ENCODE assay signal across 5 cellular contexts in genomic region chr1:148921047-148921446, GRCh38.
DNase-seq lines count a peak whose midpoint lies in the region; ATAC-seq, FAIRE-seq and TF ChIP-seq lines count a peak whose summit lies in the region.
"Not testable (repeated sequence)": the region's sequence is repeated elsewhere in the genome, so short reads cannot be mapped to it uniquely, and the experiment has no call there.

No MANE protein-coding gene starts in this region.

- not testable (repeated sequence) for TF ChIP-seq EP300 in GM12878 (IDR thresholded peaks at IDR 0.05; ENCODE audit: borderline replicate concordance in 1 of 2, control insufficient read depth in 1 of 2, low read depth in 2 of 2, low read length in 2 of 2)

- not testable (repeated sequence) for H3K27ac Mint-ChIP-seq in activated CD8-positive, alpha-beta T cell treated with anti-CD3 and anti-CD28 coated beads for 36 hours

- not testable (repeated sequence) for H3K27ac ChIP-seq in GM12878 (ENCODE audit: control insufficient read depth, insufficient read depth); right lobe of liver

- RAD21 ChIA-PET in GM12878 (lab: Charles Lee; ENCODE audit: unreplicated experiment), result not testable (repeated sequence)

- not testable (repeated sequence) for H4K20me1 ChIP-seq in GM12878 (ENCODE audit: control insufficient read depth, insufficient read depth)

- H3K4me3 Mint-ChIP-seq in activated CD8-positive, alpha-beta T cell treated with anti-CD3 and anti-CD28 coated beads for 36 hours, result not testable (repeated sequence)

- POLR2A ChIA-PET in activated CD8-positive, alpha-beta T cell treated with anti-CD3 and anti-CD28 coated beads for 36 hours (lab: Charles Lee); GM12878 (lab: Charles Lee): not testable (repeated sequence)

- not testable (repeated sequence) for H3K9ac ChIP-seq in GM12878 (ENCODE audit: control insufficient read depth, insufficient read depth, low read length)

- not testable (repeated sequence) for DNase-seq in activated CD8-positive, alpha-beta T cell treated with anti-CD3 and anti-CD28 coated beads for 36 hours; GM12878 (ENCODE audit: low read depth, low spot score); left lobe of liver (ENCODE audit: low spot score); right lobe of liver; mucosa of descending colon

- H3K27me3 Mint-ChIP-seq in activated CD8-positive, alpha-beta T cell treated with anti-CD3 and anti-CD28 coated beads for 36 hours, result not testable (repeated sequence)

- not testable (repeated sequence) for H2AFZ ChIP-seq in GM12878 (ENCODE audit: control insufficient read depth, low read depth, low read length)

- H3K4me2 ChIP-seq in GM12878 (ENCODE audit: control insufficient read depth, insufficient read depth), result not testable (repeated sequence)

- WGBS in GM12878 (ENCODE audit: insufficient coverage, insufficient replicate concordance, low lambda C conversion rate, missing lambda C conversion rate), result no CpG with 5 or more reads among the region's 1 CpG
- WGBS in right lobe of liver (ENCODE audit: insufficient coverage, low coverage, low lambda C conversion rate, missing lambda C conversion rate), result no CpG with 5 or more reads among the region's 1 CpG

- BruUV-seq in GM12878 (replicated peaks; lab: Mats Ljungman, UMichigan), result TSS peak; percentile 20

- H3K9me3 ChIP-seq in GM12878 (replicated peaks; ENCODE audit: control insufficient read depth, insufficient read depth, low read length); right lobe of liver; mucosa of descending colon: not testable (repeated sequence)

- TF ChIP-seq RAD21 in GM12878 (IDR thresholded peaks at IDR 0.05; ENCODE audit: insufficient read depth, low read depth, low read length), result not testable (repeated sequence)

- not testable (repeated sequence) for H3K4me3 ChIP-seq in GM12878, right lobe of liver, mucosa of descending colon

- CTCF ChIA-PET in activated CD8-positive, alpha-beta T cell treated with anti-CD3 and anti-CD28 coated beads for 36 hours (lab: Charles Lee); GM12878 (lab: Yijun Ruan, JAX): not testable (repeated sequence)

- H3K27me3 ChIP-seq in GM12878 (replicated peaks in 1 of 2; ENCODE audit: control insufficient read depth in 2 of 2, insufficient read depth in 2 of 2, low read length in 1 of 2); right lobe of liver: not testable (repeated sequence)

- FAIRE-seq in GM12878 (lab: Jason Lieb, UNC), result not testable (repeated sequence)

- ATAC-seq in activated CD8-positive, alpha-beta T cell treated with anti-CD3 and anti-CD28 coated beads for 36 hours, result peak; percentile 49
- ATAC-seq in GM12878, result not testable (repeated sequence)
- peak; percentile 92 for ATAC-seq in left lobe of liver
- ATAC-seq in right lobe of liver, result peak; percentile 89 to 95 (median 94)
- ATAC-seq in mucosa of descending colon, result peak; percentile 38

- not testable (repeated sequence) for H3K36me3 ChIP-seq in GM12878 (ENCODE audit: control insufficient read depth in 2 of 2, insufficient read depth in 2 of 2, low read length in 1 of 2); right lobe of liver; mucosa of descending colon (ENCODE audit: low read depth)

- not testable (repeated sequence) for H3K9me3 Mint-ChIP-seq in activated CD8-positive, alpha-beta T cell treated with anti-CD3 and anti-CD28 coated beads for 36 hours

- SMC1A ChIA-PET in GM12878 (lab: Charles Lee; ENCODE audit: uncharacterized antibody, unreplicated experiment), result not testable (repeated sequence)

- intact Hi-C loops in activated CD8-positive, alpha-beta T cell treated with anti-CD3 and anti-CD28 coated beads for 36 hours (cut with micrococcal nuclease); GM12878 (cut with micrococcal nuclease; ENCODE audit: unreplicated experiment); right lobe of liver (cut with DNase I); mucosa of descending colon (cut with DNase I, micrococcal nuclease): not testable (repeated sequence)

- H3K36me3 Mint-ChIP-seq in activated CD8-positive, alpha-beta T cell treated with anti-CD3 and anti-CD28 coated beads for 36 hours (ENCODE audit: low read depth), result not testable (repeated sequence)

- not testable (repeated sequence) for TF ChIP-seq POLR2A in GM12878 (IDR thresholded peaks at IDR 0.05; ENCODE audit: low read depth, low read length); right lobe of liver (IDR thresholded peaks at IDR 0.05)

- not testable (repeated sequence) for TF ChIP-seq CTCF in activated CD8-positive, alpha-beta T cell treated with anti-CD3 and anti-CD28 coated beads for 36 hours (IDR thresholded peaks at IDR 0.05); GM12878 (IDR thresholded peaks at IDR 0.05 in 2 of 3, conservative IDR thresholded peaks at IDR 0.05 in 1 of 3; ENCODE audit: control insufficient read depth in 2 of 3, extremely low read depth in 1 of 3, insufficient read depth in 1 of 3, low read depth in 3 of 3, low read length in 3 of 3); right lobe of liver (IDR thresholded peaks at IDR 0.05); mucosa of descending colon (IDR thresholded peaks at IDR 0.05)

- H3K4me1 Mint-ChIP-seq in activated CD8-positive, alpha-beta T cell treated with anti-CD3 and anti-CD28 coated beads for 36 hours (ENCODE audit: low read depth), result not testable (repeated sequence)

- not testable (repeated sequence) for H3K79me2 ChIP-seq in GM12878 (ENCODE audit: control insufficient read depth, insufficient read depth, low read length)

- in situ Hi-C loops in GM12878 (cut with MboI), result not testable (repeated sequence)

- not testable (repeated sequence) for H3K4me1 ChIP-seq in GM12878 (ENCODE audit: control insufficient read depth, insufficient read depth, low read length); right lobe of liver; mucosa of descending colon (ENCODE audit: low read depth)
